17 cellular contexts compared by ENCODE assay signal in the genomic region with DNA sequence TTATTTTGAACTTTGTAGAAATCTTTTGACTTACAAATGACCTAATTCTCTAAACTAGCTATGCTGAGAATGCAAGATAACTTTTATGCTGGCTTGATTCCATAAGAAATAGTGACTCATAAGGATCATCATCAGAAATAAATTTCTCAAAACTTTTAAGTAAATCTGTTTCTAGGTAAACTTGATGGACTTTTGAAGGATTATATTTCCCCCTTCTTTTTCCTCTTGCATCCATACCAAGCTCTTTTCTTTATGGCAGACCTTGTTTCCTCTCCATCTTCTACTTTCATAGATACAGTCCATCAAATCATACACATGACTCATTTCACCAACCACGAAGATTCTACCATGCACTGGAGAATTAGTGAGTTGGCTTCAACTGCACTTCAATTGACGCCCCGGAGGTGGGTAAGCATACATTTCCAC.
DNase-seq lines count a peak whose midpoint lies in the region; ATAC-seq and TF ChIP-seq lines count a peak whose summit lies in the region.
"Had no signal": no experiment of that assay in that cellular context is flagged by ENCODE, and none has a peak within 500 bp of the region (broad histone marks: within the 10 kb centered on the region; RNA-seq: fewer than 3 reads in every experiment).

No MANE protein-coding gene starts in this region.

- H3K79me2 ChIP-seq in fibroblast of lung (ENCODE audit: control insufficient read depth, insufficient read depth, low read length) = no peaks in the 10 kb centered on the region
- H3K79me2 ChIP-seq in smooth muscle cell (ENCODE audit: low read depth) = no peaks in the 10 kb centered on the region

- WGBS in smooth muscle cell (ENCODE audit: low lambda C conversion rate) = 60% methylated on average over 3 of the region's 3 CpGs

- no peaks in the 10 kb centered on the region for H3K27me3 ChIP-seq in SJSA1 (replicated peaks)
- no peaks in the 10 kb centered on the region for H3K27me3 ChIP-seq in fibroblast of lung (ENCODE audit: control insufficient read depth, insufficient read depth, low read length)
- H3K27me3 ChIP-seq in smooth muscle cell (ENCODE audit: low read depth) = no peaks in the 10 kb centered on the region
- H3K27me3 ChIP-seq: ovary, stomach had no signal

- no peak overlapping the region for H3K9ac ChIP-seq in fibroblast of lung (ENCODE audit: insufficient read depth, low read length)
- no peak overlapping the region for H3K9ac ChIP-seq in smooth muscle cell (ENCODE audit: low read depth)

- H3K4me3 ChIP-seq in SJSA1 (no peak overlapping the region), fibroblast of lung (replicated peaks in 1 of 4; ENCODE audit: control extremely low read depth in 1 of 4, insufficient read depth in 1 of 4, low read depth in 3 of 4, low read length in 4 of 4) (no peak overlapping the region), smooth muscle cell (no peak overlapping the region)
- H3K4me3 ChIP-seq: ovary, stomach had no signal

- H3K4me2 ChIP-seq in fibroblast of lung (ENCODE audit: extremely low read depth, insufficient read depth, low read length) = no peak overlapping the region
- H3K4me2 ChIP-seq in smooth muscle cell = peak overlapping the region; percentile 21

- H2AFZ ChIP-seq in fibroblast of lung (ENCODE audit: low read length) (no peak overlapping the region), smooth muscle cell (ENCODE audit: low read depth) (no peak overlapping the region)

- no peaks in the 10 kb centered on the region for H3F3A ChIP-seq in smooth muscle cell (ENCODE audit: low read depth)

- H4K20me1 ChIP-seq in fibroblast of lung (ENCODE audit: control insufficient read depth, extremely low read depth, insufficient read depth, low read length) (no peaks in the 10 kb centered on the region), smooth muscle cell (ENCODE audit: low read depth) (no peaks in the 10 kb centered on the region)

- ATAC-seq in HG03095 (IDR thresholded peaks at IDR 0.05; ENCODE audit: unreplicated experiment) = no peak
- ATAC-seq in HG02973 (IDR thresholded peaks at IDR 0.05; ENCODE audit: unreplicated experiment) = no peak
- no peak for ATAC-seq in HG02852 (IDR thresholded peaks at IDR 0.05; ENCODE audit: unreplicated experiment)
- ATAC-seq: CD8-positive, alpha-beta T cell; left colon; Panc1 had no signal

- peaks cover 23% of the 10 kb centered on the region for H3K4me1 ChIP-seq in SJSA1 (replicated peaks)
- peaks cover 9% of the 10 kb centered on the region for H3K4me1 ChIP-seq in fibroblast of lung (ENCODE audit: control insufficient read depth, extremely low read depth, insufficient read depth, low read length)
- no peaks in the 10 kb centered on the region for H3K4me1 ChIP-seq in smooth muscle cell (ENCODE audit: low read depth)

- DNase-seq in GM03348 (ENCODE audit: low spot score) (peak; percentile 58), SJSA1 (ENCODE audit: low read depth in 1 of 2, low spot score in 2 of 2) (peak in 1 of 2 experiments; percentile 71), fibroblast of lung (ENCODE audit: low read depth in 2 of 2) (peak; percentile 48 to 79), smooth muscle cell (lab: John Stamatoyannopoulos, UW; ENCODE audit: unreplicated experiment) (no peak)
- DNase-seq: activated naive CD4-positive, alpha-beta T cell treated with anti-CD3 and anti-CD28 coated beads, Interleukin-2, amount 50 U/mL, for 16 hours; CD8-positive, alpha-beta T cell; GDM1; hippocampal formation; left colon; NCI-H2029; NCI-H69; ovary; stomach had no signal

- peak overlapping the region; percentile 11; the same call in 1 of the 2 replicates for H3K27ac ChIP-seq in SJSA1
- no peak overlapping the region for H3K27ac ChIP-seq in fibroblast of lung (ENCODE audit: insufficient read depth, low read length)
- H3K27ac ChIP-seq in smooth muscle cell (ENCODE audit: low read depth) = peak overlapping the region; percentile 18
- H3K27ac ChIP-seq: ovary, stomach had no signal

- H3K36me3 ChIP-seq in SJSA1 (no peaks in the 10 kb centered on the region), fibroblast of lung (ENCODE audit: control insufficient read depth, insufficient read depth, low read length) (no peaks in the 10 kb centered on the region), smooth muscle cell (ENCODE audit: low read depth) (no peaks in the 10 kb centered on the region)
- H3K36me3 ChIP-seq: ovary, stomach had no signal

- no peak for TF ChIP-seq CTCF in fibroblast of lung (conservative IDR thresholded peaks at IDR 0.05 in 1 of 2, IDR thresholded peaks at IDR 0.05 in 1 of 2; ENCODE audit: low read depth in 1 of 2, low read length in 2 of 2)
- TF ChIP-seq CTCF in smooth muscle cell (IDR thresholded peaks at IDR 0.05; ENCODE audit: borderline replicate concordance, insufficient read depth, poor library complexity, severe bottlenecking) = no peak

- H3K9me3 ChIP-seq in SJSA1 (replicated peaks) (no peaks in the 10 kb centered on the region), fibroblast of lung (ENCODE audit: control insufficient read depth, insufficient read depth, low read depth, low read length) (no peaks in the 10 kb centered on the region), smooth muscle cell (replicated peaks; ENCODE audit: low read depth) (no peaks in the 10 kb centered on the region)
- H3K9me3 ChIP-seq: ovary, stomach had no signal
